8 cellular contexts compared by ENCODE assay signal in genomic region chr1:21289700-21290545, GRCh38.
DNase-seq lines count a peak whose midpoint lies in the region; ATAC-seq and TF ChIP-seq lines count a peak whose summit lies in the region.

Gene ECE1 (minus strand): TSS chr1:21290463. CDS start chr1:21290414, 49 bp downstream.

- TF ChIP-seq CTCF in cardiac fibroblast (IDR thresholded peaks at IDR 0.05; ENCODE audit: low read depth, low read length) = no peak

- 0 out of 2 replicates have a peak within 1 kb of the TSS, but pooled peaks have one; percentile 34 for H3K27ac ChIP-seq in ACC112 (ENCODE audit: low read depth, low read length)

- no peaks in the 10 kb centered on the region for H3K9me3 Mint-ChIP-seq in T-helper 2 cell treated with Interferon-gamma antibody and Interleukin-4, amounts not matched to agents 5 μg/mL and 100 μg/mL, for 36 hours

- peak within 1 kb of the TSS; percentile 86 for H3K27ac Mint-ChIP-seq in T-helper 2 cell treated with Interferon-gamma antibody and Interleukin-4, amounts not matched to agents 5 μg/mL and 100 μg/mL, for 36 hours

- H3K4me1 Mint-ChIP-seq in T-helper 2 cell treated with Interferon-gamma antibody and Interleukin-4, amounts not matched to agents 5 μg/mL and 100 μg/mL, for 36 hours (ENCODE audit: low read depth) = peaks cover 44% of the 10 kb centered on the region

- ATAC-seq in HG03378 (IDR thresholded peaks at IDR 0.05; ENCODE audit: unreplicated experiment) = no peak
- no peak for ATAC-seq in HG02840 (IDR thresholded peaks at IDR 0.05; ENCODE audit: low FRiP score, unreplicated experiment)

- H3K4me3 ChIP-seq in ACC112 (ENCODE audit: low read depth, low read length) = peak within 1 kb of the TSS; percentile 99
- peak within 1 kb of the TSS; percentile 66 to 78 for H3K4me3 ChIP-seq in cardiac fibroblast (replicated peaks in 1 of 2; ENCODE audit: low read depth in 2 of 2, low read length in 2 of 2)

- H3K36me3 Mint-ChIP-seq in T-helper 2 cell treated with Interferon-gamma antibody and Interleukin-4, amounts not matched to agents 5 μg/mL and 100 μg/mL, for 36 hours (ENCODE audit: low read depth) = peaks cover 2% of the 10 kb centered on the region

- DNase-seq in HEK293T (ENCODE audit: extremely low spot score) = peak; percentile 63
- DNase-seq in T-helper 2 cell treated with Interferon-gamma antibody and Interleukin-4, amounts not matched to agents 5 μg/mL and 100 μg/mL, for 36 hours (ENCODE audit: low spot score) = peak; percentile 31
- no peak for DNase-seq in cardiac fibroblast (ENCODE audit: low read depth in 2 of 2)
- peak; percentile 42 for DNase-seq in kidney tubule cell (ENCODE audit: low spot score)
- DNase-seq in stimulated activated CD4-positive, alpha-beta T cell treated with anti-CD3 and anti-CD28 coated beads, Interleukin-2, amount 100 ng/mL, for 4 hours (ENCODE audit: low read depth) = peak; percentile 21

- H3K27me3 Mint-ChIP-seq in T-helper 2 cell treated with Interferon-gamma antibody and Interleukin-4, amounts not matched to agents 5 μg/mL and 100 μg/mL, for 36 hours (ENCODE audit: low read depth) = no peaks in the 10 kb centered on the region

- H2AFZ ChIP-seq in ACC112 (ENCODE audit: low read length, unreplicated experiment) = peak within 1 kb of the TSS; percentile 71

- CTCF ChIA-PET in HEK293T (lab: Yijun Ruan, JAX) = interaction anchor here (0.7 to 1.5 kb wide), 2 partner anchors 19 to 35 kb away, joined by 3 read pairs; no protein-coding TSS in a partner anchor

- peaks cover 24% of the 10 kb centered on the region for H3K4me1 ChIP-seq in ACC112 (ENCODE audit: control insufficient read depth, insufficient read depth, low read length, unreplicated experiment)

- H3K4me3 Mint-ChIP-seq in T-helper 2 cell treated with Interferon-gamma antibody and Interleukin-4, amounts not matched to agents 5 μg/mL and 100 μg/mL, for 36 hours = peak within 1 kb of the TSS; percentile 88

- 0 out of 2 replicates have a peak, but pooled peaks cover 2% of the 10 kb centered on the region for H3K36me3 ChIP-seq in ACC112 (ENCODE audit: insufficient read depth, low read length)

- peaks cover 26% of the 10 kb centered on the region for H3K79me2 ChIP-seq in ACC112 (ENCODE audit: control insufficient read depth, insufficient read depth, low read length, unreplicated experiment)

- H3K27me3 ChIP-seq in ACC112 (ENCODE audit: insufficient read depth, low read length) = no peaks in the 10 kb centered on the region

- POLR2A ChIA-PET in HEK293T (lab: Yijun Ruan, JAX) = no interaction called here

TF ChIP-seq in HEK293T, 16 proteins besides CTCF, POLR2A, EP300 and RAD21:
- no peak for TF ChIP-seq FOXM1 (IDR thresholded peaks at IDR 0.05; ENCODE audit: borderline replicate concordance)
- TF ChIP-seq PKNOX1 (IDR thresholded peaks at IDR 0.05) = no peak
- no peak for TF ChIP-seq NFRKB (IDR thresholded peaks at IDR 0.05)
- no peak for TF ChIP-seq HDGF (IDR thresholded peaks at IDR 0.05; ENCODE audit: borderline replicate concordance)
- TF ChIP-seq ELF4 (IDR thresholded peaks at IDR 0.05) = no peak
- no peak for TF ChIP-seq LEF1 (IDR thresholded peaks at IDR 0.05; ENCODE audit: borderline replicate concordance)
- no peak for TF ChIP-seq L3MBTL2 (conservative IDR thresholded peaks at IDR 0.05)
- TF ChIP-seq SUZ12 (IDR thresholded peaks at IDR 0.05) = no peak
- no peak for TF ChIP-seq CTBP1 (IDR thresholded peaks at IDR 0.05; ENCODE audit: borderline replicate concordance)
- no peak for TF ChIP-seq TARDBP (IDR thresholded peaks at IDR 0.05)

Comparison
In these comparisons a context has a peak if more than half of its experiments do, and no peak if none do; other contexts are left out.
1. DNase-seq: peak in HEK293T (single experiment), T-helper 2 cell treated with Interferon-gamma antibody and Interleukin-4, amounts not matched to agents 5 μg/mL and 100 μg/mL, for 36 hours (single experiment), kidney tubule cell (single experiment) and stimulated activated CD4-positive, alpha-beta T cell treated with anti-CD3 and anti-CD28 coated beads, Interleukin-2, amount 100 ng/mL, for 4 hours (single experiment); none in cardiac fibroblast (0 of 2).